In the genomic region with DNA sequence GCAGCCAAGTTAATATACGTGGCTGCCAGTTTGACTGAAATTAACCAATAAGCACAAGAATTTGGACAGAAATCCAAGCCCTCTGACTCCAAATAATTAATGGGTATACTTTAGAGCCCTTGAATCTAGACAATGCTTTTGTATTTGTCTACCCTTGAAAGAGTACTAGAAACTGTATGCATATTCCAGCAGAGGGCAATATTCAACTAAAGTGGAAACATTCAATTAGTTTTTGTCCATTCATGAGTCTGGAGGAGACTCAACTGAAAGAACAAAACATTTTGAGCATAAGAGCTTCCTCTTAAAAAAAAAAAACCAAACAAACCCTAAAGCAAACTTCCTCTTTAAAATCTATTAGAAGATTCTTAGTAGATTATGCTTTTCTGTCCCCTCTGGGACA, we compare ENCODE assay signal across 10 cellular contexts.
A peak's percentile ranks its signal among the peaks of the same experiment; 100 is the strongest.
DNase-seq lines count a peak whose midpoint lies in the region; ATAC-seq and TF ChIP-seq lines count a peak whose summit lies in the region.
"Had no signal": no experiment of that assay in that cellular context is flagged by ENCODE, and none has a peak within 500 bp of the region (broad histone marks: within the 10 kb centered on the region; RNA-seq: fewer than 3 reads in every experiment).

No MANE protein-coding gene starts in this region.

- H3K9me3 Mint-ChIP-seq in stimulated activated effector memory CD8-positive, alpha-beta T cell treated with anti-CD3 and anti-CD28 coated beads, Interleukin-12 subunit alpha, Interleukin-12 subunit beta, amount 100 ng/mL, for 72 hours: no peaks in the 10 kb centered on the region

- no peaks in the 10 kb centered on the region for H3K36me3 ChIP-seq in BJ (ENCODE audit: control insufficient read depth, insufficient read depth, low read length)

- ATAC-seq in HG03354 (IDR thresholded peaks at IDR 0.05; ENCODE audit: poor library complexity, severe bottlenecking, unreplicated experiment) (no peak), GM21717 (IDR thresholded peaks at IDR 0.05; ENCODE audit: unreplicated experiment) (no peak)
- no peak for ATAC-seq in stimulated activated effector memory CD8-positive, alpha-beta T cell treated with anti-CD3 and anti-CD28 coated beads, Interleukin-12 subunit alpha, Interleukin-12 subunit beta, amount 100 ng/mL, for 72 hours

- TF ChIP-seq CTCF in BJ (IDR thresholded peaks at IDR 0.05; ENCODE audit: insufficient read depth, low read depth, low read length): peak; percentile 52

- POLR2A ChIA-PET in BJ (lab: Charles Lee): interaction anchor here (0.6 kb wide), 2 partner anchors 141 to 197 kb away, joined by 3 to 5 read pairs; no protein-coding TSS in a partner anchor

- H3K36me3 Mint-ChIP-seq in stimulated activated effector memory CD8-positive, alpha-beta T cell treated with anti-CD3 and anti-CD28 coated beads, Interleukin-12 subunit alpha, Interleukin-12 subunit beta, amount 100 ng/mL, for 72 hours: no peaks in the 10 kb centered on the region
- H3K36me3 Mint-ChIP-seq: activated naive CD8-positive, alpha-beta T cell had no signal

- H3K4me3 Mint-ChIP-seq in stimulated activated effector memory CD8-positive, alpha-beta T cell treated with anti-CD3 and anti-CD28 coated beads, Interleukin-12 subunit alpha, Interleukin-12 subunit beta, amount 100 ng/mL, for 72 hours: no peak overlapping the region
- H3K4me3 Mint-ChIP-seq: activated naive CD8-positive, alpha-beta T cell had no signal

- DNase-seq in BJ (ENCODE audit: low read depth): no peak
- DNase-seq in Jurkat, Clone E6-1 (ENCODE audit: low read depth, low spot score): peak; percentile 8
- peak; percentile 13 for DNase-seq in SKM-1 treated with dmso at 0.1 percent for 144 hours (lab: John Stamatoyannopoulos, UW; ENCODE audit: unreplicated experiment)
- peak; percentile 32 for DNase-seq in kidney tubule cell (ENCODE audit: low spot score)
- no peak for DNase-seq in GM19240 (ENCODE audit: insufficient read length, low spot score)
- no peak for DNase-seq in stimulated activated effector memory CD8-positive, alpha-beta T cell treated with anti-CD3 and anti-CD28 coated beads, Interleukin-12 subunit alpha, Interleukin-12 subunit beta, amount 100 ng/mL, for 72 hours (ENCODE audit: low spot score in 2 of 2)

- H3K27me3 ChIP-seq in BJ (ENCODE audit: control insufficient read depth, insufficient read depth, low read length): no peaks in the 10 kb centered on the region

- no peak overlapping the region for H3K4me3 ChIP-seq in BJ (ENCODE audit: low read depth, low read length)
- no peak overlapping the region for H3K4me3 ChIP-seq in Jurkat, Clone E6-1 (ENCODE audit: low read length)
- H3K4me3 ChIP-seq: SK-N-MC had no signal

- H3K4me1 Mint-ChIP-seq in stimulated activated effector memory CD8-positive, alpha-beta T cell treated with anti-CD3 and anti-CD28 coated beads, Interleukin-12 subunit alpha, Interleukin-12 subunit beta, amount 100 ng/mL, for 72 hours: no peaks in the 10 kb centered on the region

- H3K27ac Mint-ChIP-seq in stimulated activated effector memory CD8-positive, alpha-beta T cell treated with anti-CD3 and anti-CD28 coated beads, Interleukin-12 subunit alpha, Interleukin-12 subunit beta, amount 100 ng/mL, for 72 hours: no peak overlapping the region
- H3K27ac Mint-ChIP-seq: activated naive CD8-positive, alpha-beta T cell had no signal

- CTCF ChIA-PET in BJ (lab: Yijun Ruan, JAX): interaction anchor here (0.6 to 3.4 kb wide), 9 partner anchors 9 to 193 kb away, joined by 3 to 41 read pairs (median 6); no protein-coding TSS in a partner anchor

Comparison
In these comparisons a context has a peak if more than half of its experiments do, and no peak if none do; other contexts are left out.
1. DNase-seq: peak in Jurkat, Clone E6-1 (single experiment), SKM-1 treated with dmso at 0.1 percent for 144 hours (single experiment) and kidney tubule cell (single experiment); none in BJ (single experiment), GM19240 (single experiment) and stimulated activated effector memory CD8-positive, alpha-beta T cell treated with anti-CD3 and anti-CD28 coated beads, Interleukin-12 subunit alpha, Interleukin-12 subunit beta, amount 100 ng/mL, for 72 hours (0 of 2).